Comparison of ENCODE assay signal across 8 cellular contexts in genomic region chr19:41364546-41365391, GRCh38. TPM values are rescaled to one million over a fixed set of nuclear protein-coding genes. Genes with fewer than 3 reads are reported as not detected.
DNase-seq lines count a peak whose midpoint lies in the region; ATAC-seq, FAIRE-seq and TF ChIP-seq lines count a peak whose summit lies in the region.

No MANE protein-coding gene starts in this region.

- DNase-seq in AG09309 (ENCODE audit: low read depth) (no peak), astrocyte (ENCODE audit: low read depth) (no peak), lung (ENCODE audit: low spot score) (no peak), aorta (no peak), G401 (ENCODE audit: low spot score) (no peak)

- H3K27ac Mint-ChIP-seq in IgD-negative memory B cell: peak overlapping the region; percentile 98 to 100 (median 100)
- H3K27ac Mint-ChIP-seq in astrocyte (ENCODE audit: unreplicated experiment): peak overlapping the region; percentile 98

- 67 to 74% methylated on average over 13 of the region's 13 CpGs for WGBS in lung, 2 donors
- WGBS in aorta, 2 donors: 85 to 86% methylated on average over 13 of the region's 13 CpGs

- ATAC-seq in lung (ENCODE audit: insufficient read depth, low FRiP score) (no peak), aorta (ENCODE audit: low FRiP score) (no peak), esophagus mucosa (no peak), HG02798 (IDR thresholded peaks at IDR 0.05; ENCODE audit: poor library complexity, unreplicated experiment) (no peak)

- H3K27me3 ChIP-seq in astrocyte (ENCODE audit: insufficient read depth, low read length): no peaks in the 10 kb centered on the region
- H3K27me3 ChIP-seq in lung (ENCODE audit: control insufficient read depth, insufficient read depth): no peaks in the 10 kb centered on the region
- H3K27me3 ChIP-seq in aorta (ENCODE audit: control insufficient read depth in 1 of 2, insufficient read depth in 2 of 2, low read length in 1 of 2): no peaks in the 10 kb centered on the region

- no peaks in the 10 kb centered on the region for H3K36me3 ChIP-seq in astrocyte (ENCODE audit: insufficient read depth, low read length)
- H3K36me3 ChIP-seq in lung (ENCODE audit: control insufficient read depth in 2 of 2, insufficient read depth in 2 of 2, low read length in 2 of 2): no peaks in the 10 kb centered on the region
- H3K36me3 ChIP-seq in aorta (ENCODE audit: control insufficient read depth in 1 of 2, insufficient read depth in 2 of 2, low read length in 1 of 2): no peaks in the 10 kb centered on the region

- H3K4me1 ChIP-seq in astrocyte (ENCODE audit: insufficient read depth, low read length) (peaks cover 19% of the 10 kb centered on the region), lung (ENCODE audit: control insufficient read depth in 2 of 2, insufficient read depth in 2 of 2, low read length in 2 of 2) (peaks cover 2 to 11% of the 10 kb centered on the region in 2 donors), aorta (ENCODE audit: control insufficient read depth in 1 of 2, insufficient read depth in 2 of 2, low read length in 2 of 2) (no peaks in the 10 kb centered on the region)

- intact Hi-C loops in aorta (cut with DNase I): no loop called here

- peak overlapping the region; percentile 98 for H3K9ac ChIP-seq in astrocyte (ENCODE audit: low read length)

- H3K79me2 ChIP-seq in astrocyte (ENCODE audit: insufficient read depth, low read length): peaks cover 35% of the 10 kb centered on the region

- no peaks in the 10 kb centered on the region for H3K27me3 Mint-ChIP-seq in IgD-negative memory B cell
- no peaks in the 10 kb centered on the region for H3K27me3 Mint-ChIP-seq in astrocyte (ENCODE audit: low read depth, unreplicated experiment)

- TF ChIP-seq CTCF in AG09309 (IDR thresholded peaks at IDR 0.05; ENCODE audit: control insufficient read depth, insufficient read depth, low read depth, low read length, missing control alignments) (no peak), astrocyte (IDR thresholded peaks at IDR 0.05; ENCODE audit: insufficient read depth, low read depth, low read length) (no peak), lung (IDR thresholded peaks at IDR 0.05; ENCODE audit: control extremely low read depth, extremely low read depth) (no peak)

- no peak for FAIRE-seq in astrocyte (lab: Jason Lieb, UNC)

- no peaks in the 10 kb centered on the region for H4K20me1 ChIP-seq in astrocyte (ENCODE audit: insufficient read depth, low read length)

- peak overlapping the region; percentile 85 for H3K4me2 ChIP-seq in astrocyte (ENCODE audit: low read length)

- H3K36me3 Mint-ChIP-seq in IgD-negative memory B cell (no peaks in the 10 kb centered on the region), astrocyte (ENCODE audit: low read depth, unreplicated experiment) (peaks cover 8% of the 10 kb centered on the region)

- peak overlapping the region; percentile 81 for H3K4me3 ChIP-seq in AG09309 (ENCODE audit: control insufficient read depth, low read depth, low read length)
- peak overlapping the region; percentile 93 for H3K4me3 ChIP-seq in astrocyte (ENCODE audit: insufficient read depth, low read depth, low read length)
- peak overlapping the region; percentile 32 for H3K4me3 ChIP-seq in lung
- peak overlapping the region; percentile 12 to 45 for H3K4me3 ChIP-seq in aorta (ENCODE audit: low read length in 2 of 2)

- H3K4me3 Mint-ChIP-seq in IgD-negative memory B cell (peak overlapping the region; percentile 95 to 99 (median 98)), astrocyte (ENCODE audit: unreplicated experiment) (peak overlapping the region; percentile 93)

- H3K9me3 ChIP-seq in astrocyte (ENCODE audit: insufficient read depth, low read depth, low read length) (no peaks in the 10 kb centered on the region), lung (ENCODE audit: control insufficient read depth in 2 of 2, insufficient read depth in 1 of 2, low read length in 1 of 2) (no peaks in the 10 kb centered on the region), aorta (ENCODE audit: control insufficient read depth, low read length) (no peaks in the 10 kb centered on the region)

- H2AFZ ChIP-seq in astrocyte (ENCODE audit: low read depth, low read length): peak overlapping the region; percentile 65

- H3K9me3 Mint-ChIP-seq in IgD-negative memory B cell: no peaks in the 10 kb centered on the region
- no peaks in the 10 kb centered on the region for H3K9me3 Mint-ChIP-seq in astrocyte (ENCODE audit: unreplicated experiment)

- H3K4me1 Mint-ChIP-seq in IgD-negative memory B cell (peaks cover 6 to 18% (median 16%) of the 10 kb centered on the region in 3 donors), astrocyte (ENCODE audit: low read depth, unreplicated experiment) (peaks cover 10% of the 10 kb centered on the region)

- H3K27ac ChIP-seq in astrocyte (ENCODE audit: low read depth, low read length) (peak overlapping the region; percentile 100), lung (ENCODE audit: low read depth in 1 of 2, low read length in 1 of 2) (peak overlapping the region; percentile 93 to 99), aorta (ENCODE audit: low read depth in 1 of 2, low read length in 2 of 2) (peak overlapping the region in 1 of 2 donors; percentile 46)

- in situ Hi-C loops in G401 (cut with HindIII; ENCODE audit: low sequenced_read_pairs): no loop called here

RNA-seq across cellular contexts. Expression of gene B9D2, which starts 0.8 kb away (rescaled TPM):
- polyA plus RNA-seq in IgD-negative memory B cell: 10.5 TPM
- total RNA-seq in astrocyte: 5.5 and 5.9 TPM in 2 replicates
- total RNA-seq in lung: 10 to 100 TPM; 10.2 to 16.4 TPM
- 10 to 100 TPM; 11.6 to 18.6 TPM for polyA plus RNA-seq in lung
- total RNA-seq in aorta: 1 to 10 TPM; 4.1 to 5.6 TPM
- polyA plus RNA-seq in aorta: 10 to 100 TPM in 1 of 2 donors, 1 to 10 TPM in 1; 1.6 to 13.5 TPM
- 4.3 TPM for total RNA-seq in esophagus mucosa
- 11.1 and 18.4 TPM in 2 replicates for total RNA-seq in G401 (2014; rRNA removed; shearing (Covaris generic))

RNA-seq across cellular contexts. Expression of gene TGFB1, which starts 11.0 kb away (rescaled TPM):
- polyA plus RNA-seq in IgD-negative memory B cell (49.3 TPM), lung (10 to 100 TPM; 27.8 to 67.3 TPM), aorta (10 to 100 TPM; 25.4 to 56.6 TPM)
- total RNA-seq in astrocyte (155 and 199 TPM in 2 replicates), lung (10 to 100 TPM; 18.0 to 88.8 TPM), aorta (10 to 100 TPM; 81.6 to 97.5 TPM), esophagus mucosa (53.8 TPM)
- total RNA-seq in G401 (2014; rRNA removed; shearing (Covaris generic)): 5.7 and 10.1 TPM in 2 replicates

RNA-seq across cellular contexts. Expression of gene TMEM91, which starts 11.6 kb away (rescaled TPM):
- polyA plus RNA-seq in IgD-negative memory B cell: 1.8 TPM
- 7.4 and 8.9 TPM in 2 replicates for total RNA-seq in astrocyte
- total RNA-seq in lung: 10 to 100 TPM; 13.6 to 16.0 TPM
- 10 to 100 TPM; 18.0 to 39.8 TPM for polyA plus RNA-seq in lung
- 10 to 100 TPM in 1 of 2 donors, 1 to 10 TPM in 1; 9.5 to 28.2 TPM for total RNA-seq in aorta
- 10 to 100 TPM in 1 of 2 donors, 1 to 10 TPM in 1; 8.9 to 55.8 TPM for polyA plus RNA-seq in aorta
- 20.0 TPM for total RNA-seq in esophagus mucosa
- total RNA-seq in G401 (2014; rRNA removed; shearing (Covaris generic)): 0.25 and 1.2 TPM in 2 replicates

RNA-seq across cellular contexts. Expression of gene EXOSC5, which starts 32.4 kb away (rescaled TPM):
- 75.1 TPM for polyA plus RNA-seq in IgD-negative memory B cell
- total RNA-seq in astrocyte: 18.3 and 19.8 TPM in 2 replicates
- 10 to 100 TPM in 1 of 2 donors, 1 to 10 TPM in 1; 6.3 to 21.6 TPM for total RNA-seq in lung
- polyA plus RNA-seq in lung: 10 to 100 TPM; 32.6 to 34.4 TPM
- total RNA-seq in aorta: 1 to 10 TPM; 5.5 to 8.7 TPM
- 10 to 100 TPM in 1 of 2 donors, 1 to 10 TPM in 1; 9.9 to 15.4 TPM for polyA plus RNA-seq in aorta
- total RNA-seq in esophagus mucosa: 15.7 TPM
- total RNA-seq in G401 (2014; rRNA removed; shearing (Covaris generic)): 57.0 and 71.8 TPM in 2 replicates

RNA-seq across cellular contexts. Expression of gene BCKDHA, which starts 32.8 kb away (rescaled TPM):
- polyA plus RNA-seq in IgD-negative memory B cell (63.4 TPM), lung (10 to 100 TPM; 19.7 to 54.5 TPM), aorta (10 to 100 TPM; 11.1 to 50.6 TPM)
- total RNA-seq in astrocyte (9.2 and 9.8 TPM in 2 replicates), lung (10 to 100 TPM; 38.9 to 39.2 TPM), aorta (10 to 100 TPM; 11.6 to 15.2 TPM), esophagus mucosa (49.3 TPM)
- total RNA-seq in G401 (2014; rRNA removed; shearing (Covaris generic)): 90.1 and 111 TPM in 2 replicates

Comparison
In these comparisons a context has a peak if more than half of its experiments do, and no peak if none do; other contexts are left out.
1. H3K4me3 ChIP-seq: peak in every context shown above with its lines; median percentile 93 in astrocyte; 81 in AG09309; 32 in lung; 28 in aorta.